Comparison of ENCODE assay signal across 8 cellular contexts in the genomic region with DNA sequence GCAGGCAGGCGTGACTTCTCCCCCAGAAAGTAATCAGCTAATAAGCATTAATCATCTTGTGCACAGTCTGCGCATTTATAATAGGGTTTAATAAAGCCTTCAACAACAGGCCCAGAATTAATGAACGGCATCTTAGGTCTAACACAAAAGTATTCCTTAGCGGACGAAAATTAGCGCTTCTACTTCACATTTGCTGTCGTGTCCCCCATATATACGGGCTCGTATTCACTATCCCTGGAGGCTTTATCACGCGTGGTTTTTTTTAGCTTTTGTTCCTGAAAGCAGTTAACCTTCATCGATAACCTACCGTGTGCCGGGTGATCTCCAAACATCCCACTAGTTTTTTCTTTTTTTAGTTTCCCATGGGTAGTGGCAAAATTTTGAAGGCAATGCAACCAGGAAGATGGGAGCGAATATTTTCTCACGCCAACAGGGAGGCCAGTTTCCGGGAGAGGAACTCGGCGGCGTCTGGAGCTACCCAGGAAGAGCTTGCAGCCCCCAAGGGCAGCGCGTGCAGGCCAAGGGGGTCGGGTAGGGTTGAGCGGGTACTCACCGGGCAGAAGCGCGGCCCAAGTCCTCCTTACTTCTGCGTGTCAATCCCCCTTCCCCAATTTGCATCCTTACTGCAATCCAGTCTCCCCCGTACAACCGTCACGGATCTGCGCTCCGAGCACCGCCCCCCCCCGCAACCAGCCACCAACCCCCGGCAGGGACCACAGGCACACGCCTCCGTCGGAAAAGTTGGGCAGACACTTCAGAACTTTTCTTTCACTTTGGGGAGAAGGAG. TPM values are rescaled to one million over a fixed set of nuclear protein-coding genes. Genes with fewer than 3 reads are reported as not detected.
A peak's percentile ranks its signal among the peaks of the same experiment; 100 is the strongest.
DNase-seq lines count a peak whose midpoint lies in the region; ATAC-seq and TF ChIP-seq lines count a peak whose summit lies in the region.

No MANE protein-coding gene starts in this region.

- H2AK5ac ChIP-seq in mesenchymal stem cell (ENCODE audit: low read length, severe bottlenecking) = no peak overlapping the region

- H3K27ac ChIP-seq in AG04450 (ENCODE audit: low read depth, low read length) = peak overlapping the region; percentile 39
- no peak overlapping the region for H3K27ac ChIP-seq in HUES64 (ENCODE audit: low read depth, low read length)
- no peak overlapping the region for H3K27ac ChIP-seq in mammary epithelial cell (ENCODE audit: insufficient read depth, low read depth, low read length)
- peak overlapping the region; percentile 21 for H3K27ac ChIP-seq in mesenchymal stem cell (ENCODE audit: low read length, poor library complexity, severe bottlenecking)
- peak overlapping the region; percentile 4 to 81 for H3K27ac ChIP-seq in aorta (ENCODE audit: low read depth in 1 of 2, low read length in 2 of 2)

- no peak overlapping the region for H3K9ac ChIP-seq in HUES64 (ENCODE audit: low read depth, low read length)
- H3K9ac ChIP-seq in mammary epithelial cell (ENCODE audit: insufficient read depth, low read length) = no peak overlapping the region
- peak overlapping the region; percentile 92 for H3K9ac ChIP-seq in mesenchymal stem cell (ENCODE audit: low read length)

- H3K9me3 ChIP-seq in AG04450 (ENCODE audit: control insufficient read depth, insufficient read depth, low read length) = no peaks in the 10 kb centered on the region; the same call in 1 of the 2 replicates
- H3K9me3 ChIP-seq in HUES64 (ENCODE audit: insufficient read depth, low read depth, low read length) = no peaks in the 10 kb centered on the region
- no peaks in the 10 kb centered on the region for H3K9me3 ChIP-seq in mammary epithelial cell (replicated peaks; ENCODE audit: insufficient read depth, low read length)
- H3K9me3 ChIP-seq in mesenchymal stem cell (ENCODE audit: control insufficient read depth, low read length) = no peaks in the 10 kb centered on the region
- no peaks in the 10 kb centered on the region for H3K9me3 ChIP-seq in aorta (ENCODE audit: control insufficient read depth, low read length)

- H3K4me3 ChIP-seq in AG04450 (ENCODE audit: low read depth, low read length) (peak overlapping the region; percentile 96), HUES64 (ENCODE audit: low read length) (peak overlapping the region; percentile 67), mammary epithelial cell (replicated peaks in 1 of 3; ENCODE audit: insufficient read depth in 1 of 3, low read depth in 2 of 3, low read length in 3 of 3) (peak overlapping the region; percentile 61 to 90 (median 74)), mesenchymal stem cell (ENCODE audit: insufficient read depth in 1 of 2, low read depth in 1 of 2, low read length in 2 of 2) (peak overlapping the region; percentile 70 to 98), aorta (ENCODE audit: low read length in 2 of 2) (peak overlapping the region; percentile 57 to 83)

- POLR2A ChIA-PET in AG04450 (lab: Yijun Ruan, JAX) = interaction anchor here (0.5 to 0.8 kb wide), 2 partner anchors 12 to 13 kb away, joined by 3 to 4 read pairs; no protein-coding TSS in a partner anchor

- no peak for DNase-seq in AG04450 (ENCODE audit: low read depth, low spot score)
- no peak for DNase-seq in mammary epithelial cell
- DNase-seq in mesenchymal stem cell = peak; percentile 56
- peak in 1 of 2 donors; percentile 84 for DNase-seq in aorta
- no peak for DNase-seq in RPMI8226
- no peak for DNase-seq in SK-N-DZ (ENCODE audit: low spot score)

- peaks cover 4% of the 10 kb centered on the region for H3K79me1 ChIP-seq in mesenchymal stem cell (replicated peaks; ENCODE audit: low read length, poor library complexity, severe bottlenecking)

- no peaks in the 10 kb centered on the region for H3K36me3 ChIP-seq in HUES64 (ENCODE audit: insufficient read depth, low read length)
- H3K36me3 ChIP-seq in mammary epithelial cell (ENCODE audit: insufficient read depth, low read length) = no peaks in the 10 kb centered on the region
- H3K36me3 ChIP-seq in mesenchymal stem cell (ENCODE audit: control insufficient read depth in 1 of 2, insufficient read depth in 2 of 2, low read depth in 1 of 2, low read length in 2 of 2) = peaks cover 0 to 5% of the 10 kb centered on the region in 2 experiments
- no peaks in the 10 kb centered on the region for H3K36me3 ChIP-seq in aorta (ENCODE audit: control insufficient read depth in 1 of 2, insufficient read depth in 2 of 2, low read length in 1 of 2)

- H4K20me1 ChIP-seq in mammary epithelial cell (ENCODE audit: insufficient read depth, low read length) = no peaks in the 10 kb centered on the region

- H3K4me2 ChIP-seq in mammary epithelial cell (ENCODE audit: insufficient read depth, low read depth, low read length) (peak overlapping the region; percentile 98), mesenchymal stem cell (ENCODE audit: low read length, poor library complexity, severe bottlenecking) (peak overlapping the region; percentile 85)

- H2AFZ ChIP-seq in mammary epithelial cell (ENCODE audit: low read depth, low read length) (peak overlapping the region; percentile 94), mesenchymal stem cell (ENCODE audit: low read depth, low read length) (peak overlapping the region; percentile 90)

- no peaks in the 10 kb centered on the region for H3K27me3 ChIP-seq in AG04450 (ENCODE audit: control insufficient read depth, insufficient read depth, low read length)
- H3K27me3 ChIP-seq in HUES64 (ENCODE audit: insufficient read depth, low read length) = peaks cover 69% of the 10 kb centered on the region
- no peaks in the 10 kb centered on the region for H3K27me3 ChIP-seq in mammary epithelial cell (ENCODE audit: insufficient read depth, low read length)
- no peaks in the 10 kb centered on the region for H3K27me3 ChIP-seq in mesenchymal stem cell (ENCODE audit: control insufficient read depth in 1 of 2, insufficient read depth in 1 of 2, low read length in 2 of 2)
- H3K27me3 ChIP-seq in aorta (ENCODE audit: control insufficient read depth in 1 of 2, insufficient read depth in 2 of 2, low read length in 1 of 2) = no peaks in the 10 kb centered on the region

- BruUV-seq in mammary epithelial cell (replicated peaks; lab: Mats Ljungman, UMichigan) = no TSS peak

- TF ChIP-seq CTCF in AG04450 (IDR thresholded peaks at IDR 0.05; ENCODE audit: low read depth, low read length) (no peak), mammary epithelial cell (conservative IDR thresholded peaks at IDR 0.05 in 1 of 2, IDR thresholded peaks at IDR 0.05 in 1 of 2; ENCODE audit: extremely low read depth in 1 of 2, insufficient read depth in 1 of 2, low read depth in 1 of 2, low read length in 2 of 2) (no peak)

- no peak overlapping the region for H2BK5ac ChIP-seq in mesenchymal stem cell (ENCODE audit: low read depth, low read length, poor library complexity, severe bottlenecking)

- no peak overlapping the region for H3K4ac ChIP-seq in mesenchymal stem cell (ENCODE audit: low read depth in 1 of 2, low read length in 2 of 2)

- CTCF ChIA-PET in AG04450 (lab: Charles Lee) = no interaction called here
- CTCF ChIA-PET in mammary epithelial cell (lab: Charles Lee; ENCODE audit: low non-redundant PET) = no interaction called here

- H3K4me1 ChIP-seq in HUES64 (ENCODE audit: insufficient read depth, low read length) (0 out of 2 replicates have a peak, but pooled peaks cover 5% of the 10 kb centered on the region), mammary epithelial cell (ENCODE audit: insufficient read depth, low read length) (peaks cover 22% of the 10 kb centered on the region), mesenchymal stem cell (ENCODE audit: control insufficient read depth, insufficient read depth, low read depth, low read length) (peaks cover 14% of the 10 kb centered on the region), aorta (ENCODE audit: control insufficient read depth in 1 of 2, insufficient read depth in 2 of 2, low read length in 2 of 2) (peaks cover 0 to 4% of the 10 kb centered on the region in 2 donors)

- no peak overlapping the region for H4K91ac ChIP-seq in mesenchymal stem cell (ENCODE audit: low read length)

- dilution Hi-C loops in mammary epithelial cell (cut with HindIII; ENCODE audit: low sequenced_read_pairs) = no loop called here

- H4K8ac ChIP-seq in mesenchymal stem cell (ENCODE audit: low read length) = peak overlapping the region; percentile 96

- in situ Hi-C loops in mammary epithelial cell (cut with MboI; ENCODE audit: low sequenced_read_pairs in 2 of 2) = no loop called here

- peaks cover 41% of the 10 kb centered on the region for H3K79me2 ChIP-seq in mammary epithelial cell (ENCODE audit: insufficient read depth, low read length)

- H2BK12ac ChIP-seq in mesenchymal stem cell (ENCODE audit: low read length in 2 of 2) = peak overlapping the region in 1 of 2 experiments; percentile 54

- H2BK120ac ChIP-seq in mesenchymal stem cell (ENCODE audit: low read depth, low read length) = no peak overlapping the region

- peak overlapping the region; percentile 18 to 77 for H3K14ac ChIP-seq in mesenchymal stem cell (ENCODE audit: low read length in 2 of 2)

- H3K18ac ChIP-seq in mesenchymal stem cell (ENCODE audit: low read depth in 1 of 2, low read length in 2 of 2) = peak overlapping the region; percentile 73 to 94

- ATAC-seq in aorta (ENCODE audit: low FRiP score) (peak; percentile 26), GM19467 (IDR thresholded peaks at IDR 0.05; ENCODE audit: unreplicated experiment) (no peak)

- H3K23ac ChIP-seq in mesenchymal stem cell (ENCODE audit: low read length in 2 of 2) = peak overlapping the region in 1 of 2 experiments; percentile 57

- WGBS in HUES64 = 17% methylated on average over 39 of the region's 39 CpGs
- 77% methylated on average over 23 of the region's 39 CpGs for WGBS in mammary epithelial cell (ENCODE audit: low coverage, missing lambda C conversion rate)
- WGBS in mesenchymal stem cell = 24% methylated on average over 26 of the region's 39 CpGs
- WGBS in aorta, 2 donors = 1 to 4% methylated on average over 39 of the region's 39 CpGs

- H2BK15ac ChIP-seq in mesenchymal stem cell (ENCODE audit: low read depth, poor library complexity, severe bottlenecking) = peak overlapping the region; percentile 15

- intact Hi-C loops in mammary epithelial cell (cut with micrococcal nuclease) (loop anchor here (1.0 to 5.0 kb wide), 4 partner anchors 46 to 171 kb away; no protein-coding TSS in a partner anchor), aorta (cut with DNase I) (loop anchor here in 1 of 2 donors (5.0 kb wide), 4 partner anchors 34 to 179 kb away; a partner anchor contains a TSS)

RNA-seq across cellular contexts. Expression of a gene that starts 1.5 kb away (rescaled TPM):
- polyA plus RNA-seq in AG04450 (2011; rRNA removed) (59.8 and 77.6 TPM in 2 replicates), mammary epithelial cell (6.8 TPM), aorta (10 to 100 TPM; 11.6 to 33.1 TPM)
- 73.5 and 97.0 TPM in 2 replicates for polyA minus RNA-seq in AG04450 (2011; rRNA and poly(A)+ RNA removed)
- 0.65 TPM for polyA plus RNA-seq in HUES64 (2013, experiment 1 of 2)
- polyA plus RNA-seq in HUES64 (2013, experiment 2 of 2) = 0.32 TPM
- total RNA-seq in mammary epithelial cell (10 to 100 TPM; 12.7 to 15.0 TPM), aorta (100 to 1,000 TPM in 1 of 2 donors, 10 to 100 TPM in 1; 76.5 to 101 TPM)
- 18.6 TPM for polyA minus RNA-seq in mammary epithelial cell
- 4.3 TPM for polyA plus RNA-seq in mesenchymal stem cell (2013, experiment 1 of 2)
- polyA plus RNA-seq in mesenchymal stem cell (2013, experiment 2 of 2) = 4.2 TPM
- 0.07 and 0.14 TPM in 2 replicates for polyA plus RNA-seq in SK-N-DZ (2014; cell fraction: cytosol; rRNA removed)
- 0.08 and 0.25 TPM in 2 replicates for polyA plus RNA-seq in SK-N-DZ (2014; cell fraction: nucleus; rRNA removed)

Comparison
In these comparisons a context has a peak if more than half of its experiments do, and no peak if none do; other contexts are left out.
1. H3K27ac ChIP-seq: peak in AG04450 (single experiment), mesenchymal stem cell (single experiment) and aorta (2 of 2); none in HUES64 (single experiment) and mammary epithelial cell (single experiment).
2. Peak in every context shown above with its lines, with median percentiles within 50 percentile points of each other: H3K4me3 ChIP-seq.